Comparison of ENCODE assay signal across 8 cellular contexts in the genomic region with DNA sequence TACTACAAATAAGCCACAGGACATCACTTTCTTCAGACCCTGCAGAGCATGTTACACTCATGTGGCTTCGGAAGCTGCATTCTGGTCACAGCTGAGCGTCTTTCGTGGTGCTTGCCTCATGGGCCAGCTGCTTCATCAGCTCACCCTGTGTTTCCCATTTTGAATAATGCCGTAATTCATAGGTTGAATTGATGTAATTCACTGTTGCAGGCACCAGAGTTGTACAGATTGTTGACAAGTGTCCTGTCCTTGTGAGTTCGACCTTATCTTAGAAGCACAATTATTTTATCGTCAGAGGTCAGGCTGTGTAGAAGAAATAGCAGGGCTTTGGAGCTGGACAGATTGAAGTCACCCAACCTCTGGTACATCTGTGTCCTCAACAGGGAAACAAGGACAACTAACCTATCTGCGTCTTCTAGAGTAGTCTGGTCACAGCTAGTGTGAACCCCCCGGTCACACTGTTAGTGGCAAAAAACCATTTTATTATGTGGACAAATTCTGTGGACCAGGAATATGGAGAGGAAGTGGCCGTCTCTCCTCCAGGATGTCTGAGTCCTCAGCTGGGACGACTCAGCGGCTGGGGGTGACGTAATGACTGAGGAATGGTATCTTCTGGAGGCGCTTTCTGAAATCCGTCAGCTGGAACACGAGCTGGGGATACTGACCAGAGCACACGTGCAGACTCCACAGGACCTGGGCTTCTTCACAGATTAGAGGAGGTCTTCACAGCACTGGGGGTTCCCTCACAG. TPM values are rescaled to one million over a fixed set of nuclear protein-coding genes. Genes with fewer than 3 reads are reported as not detected.
DNase-seq lines count a peak whose midpoint lies in the region; TF ChIP-seq lines count a peak whose summit lies in the region.

No MANE protein-coding gene starts in this region.

- no peak overlapping the region for H3K27ac Mint-ChIP-seq in activated CD4-positive, alpha-beta T cell treated with anti-CD3 and anti-CD28 coated beads, Interleukin-2, amount 10 ng/mL, durations not matched to agents 24 days and 14 days

- no peaks in the 10 kb centered on the region for H3K27me3 Mint-ChIP-seq in activated CD4-positive, alpha-beta T cell treated with anti-CD3 and anti-CD28 coated beads, Interleukin-2, amount 10 ng/mL, durations not matched to agents 24 days and 14 days

- no peak overlapping the region for H3K9ac ChIP-seq in BLaER1

- no peak for TF ChIP-seq CTCF in fibroblast of mammary gland (conservative IDR thresholded peaks at IDR 0.05; ENCODE audit: control insufficient read depth, insufficient read depth, low read depth, low read length)

- peaks cover 2% of the 10 kb centered on the region for H3K36me3 Mint-ChIP-seq in activated CD4-positive, alpha-beta T cell treated with anti-CD3 and anti-CD28 coated beads, Interleukin-2, amount 10 ng/mL, durations not matched to agents 24 days and 14 days (ENCODE audit: low read depth)

- no peaks in the 10 kb centered on the region for H3K27me3 ChIP-seq in BLaER1

- H3K4me3 Mint-ChIP-seq in activated CD4-positive, alpha-beta T cell treated with anti-CD3 and anti-CD28 coated beads, Interleukin-2, amount 10 ng/mL, durations not matched to agents 24 days and 14 days = no peak overlapping the region

- peaks cover 51% of the 10 kb centered on the region for H4K20me1 ChIP-seq in BLaER1

- H3K9me3 ChIP-seq in BLaER1 = peaks cover 4% of the 10 kb centered on the region

- DNase-seq in RKO (ENCODE audit: low spot score) (peak; percentile 66), fibroblast of mammary gland (ENCODE audit: low read depth) (peak; percentile 91), non-pigmented ciliary epithelial cell (ENCODE audit: low read depth) (peak; percentile 78), SHP77 (lab: John Stamatoyannopoulos, UW) (no peak), DMS114 treated with DMSO at 0.1 percent for 48 hours (lab: John Stamatoyannopoulos, UW; ENCODE audit: unreplicated experiment) (no peak), NCI-H345 (lab: John Stamatoyannopoulos, UW) (no peak)
- no peak for DNase-seq in activated CD4-positive, alpha-beta T cell treated with anti-CD3 and anti-CD28 coated beads, Interleukin-2, amount 10 ng/mL, durations not matched to agents 24 days and 14 days

- no peak overlapping the region for H3K27ac ChIP-seq in BLaER1

- H3K4me3 ChIP-seq in BLaER1 (no peak overlapping the region), fibroblast of mammary gland (ENCODE audit: control insufficient read depth, low read depth, low read length) (no peak overlapping the region)

- H3K4me2 ChIP-seq in BLaER1 = peak overlapping the region; percentile 60

- intact Hi-C loops in activated CD4-positive, alpha-beta T cell treated with anti-CD3 and anti-CD28 coated beads, Interleukin-2, amount 10 ng/mL, durations not matched to agents 24 days and 14 days (cut with micrococcal nuclease) = no loop called here

- H3K4me1 Mint-ChIP-seq in activated CD4-positive, alpha-beta T cell treated with anti-CD3 and anti-CD28 coated beads, Interleukin-2, amount 10 ng/mL, durations not matched to agents 24 days and 14 days = peaks cover 10% of the 10 kb centered on the region

- H3K4me1 ChIP-seq in BLaER1 = peaks cover 42% of the 10 kb centered on the region

- peaks cover 18% of the 10 kb centered on the region for H3K36me3 ChIP-seq in BLaER1

- no peaks in the 10 kb centered on the region for H3K9me3 Mint-ChIP-seq in activated CD4-positive, alpha-beta T cell treated with anti-CD3 and anti-CD28 coated beads, Interleukin-2, amount 10 ng/mL, durations not matched to agents 24 days and 14 days

RNA-seq across cellular contexts. Expression of gene PKNOX1, which starts 17.8 kb away (rescaled TPM):
- total RNA-seq in activated CD4-positive, alpha-beta T cell treated with anti-CD3 and anti-CD28 coated beads, Interleukin-2, amount 10 ng/mL, durations not matched to agents 24 days and 14 days = 23.1 and 26.2 TPM in 2 replicates

Comparison
In these comparisons a context has a peak if more than half of its experiments do, and no peak if none do; other contexts are left out.
1. DNase-seq: peak in RKO (single experiment), fibroblast of mammary gland (single experiment) and non-pigmented ciliary epithelial cell (single experiment); none in SHP77 (0 of 2), DMS114 treated with DMSO at 0.1 percent for 48 hours (single experiment), NCI-H345 (single experiment) and activated CD4-positive, alpha-beta T cell treated with anti-CD3 and anti-CD28 coated beads, Interleukin-2, amount 10 ng/mL, durations not matched to agents 24 days and 14 days (single experiment).